Comparison of ENCODE assay signal across 6 cellular contexts in the genomic region with DNA sequence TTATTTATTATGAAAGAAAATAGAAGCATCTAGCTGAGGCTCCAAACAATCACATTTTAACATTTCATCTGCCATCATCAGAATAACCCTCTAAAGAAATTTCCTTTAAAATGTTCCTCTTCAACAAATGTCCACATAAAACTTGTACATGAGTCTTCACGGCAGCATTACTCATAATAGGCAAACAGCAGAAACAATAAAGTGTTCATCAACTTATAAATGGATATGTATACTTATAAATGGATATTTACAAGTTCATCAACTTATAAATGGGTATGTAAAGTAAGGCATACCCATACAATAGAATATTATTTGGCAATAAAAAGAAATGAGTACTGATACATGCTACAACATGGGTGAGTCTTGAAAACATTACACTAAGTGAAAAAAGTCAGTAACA. TPM values are rescaled to one million over a fixed set of nuclear protein-coding genes. Genes with fewer than 3 reads are reported as not detected.
"Had no signal": no experiment of that assay in that cellular context is flagged by ENCODE, and none has a peak within 500 bp of the region (broad histone marks: within the 10 kb centered on the region; RNA-seq: fewer than 3 reads in every experiment).

No MANE protein-coding gene starts in this region.

- H3K27ac Mint-ChIP-seq: H9 had no signal

- H3K4me3 ChIP-seq: GM23248, K562 had no signal

- DNase-seq: GM23248, GOT3, H9, HCEC 1CT, IMR-90 had no signal

- H3K27ac ChIP-seq: GM23248 had no signal

- H3K4me3 Mint-ChIP-seq: H9 had no signal

- H3K9me3 Mint-ChIP-seq: H9 had no signal

RNA-seq across cellular contexts. Expression of a gene that starts 47.2 kb away (rescaled TPM):
- total RNA-seq: GM23248, H9 had no signal
